Comparison of ENCODE assay signal across 8 cellular contexts in the genomic region with DNA sequence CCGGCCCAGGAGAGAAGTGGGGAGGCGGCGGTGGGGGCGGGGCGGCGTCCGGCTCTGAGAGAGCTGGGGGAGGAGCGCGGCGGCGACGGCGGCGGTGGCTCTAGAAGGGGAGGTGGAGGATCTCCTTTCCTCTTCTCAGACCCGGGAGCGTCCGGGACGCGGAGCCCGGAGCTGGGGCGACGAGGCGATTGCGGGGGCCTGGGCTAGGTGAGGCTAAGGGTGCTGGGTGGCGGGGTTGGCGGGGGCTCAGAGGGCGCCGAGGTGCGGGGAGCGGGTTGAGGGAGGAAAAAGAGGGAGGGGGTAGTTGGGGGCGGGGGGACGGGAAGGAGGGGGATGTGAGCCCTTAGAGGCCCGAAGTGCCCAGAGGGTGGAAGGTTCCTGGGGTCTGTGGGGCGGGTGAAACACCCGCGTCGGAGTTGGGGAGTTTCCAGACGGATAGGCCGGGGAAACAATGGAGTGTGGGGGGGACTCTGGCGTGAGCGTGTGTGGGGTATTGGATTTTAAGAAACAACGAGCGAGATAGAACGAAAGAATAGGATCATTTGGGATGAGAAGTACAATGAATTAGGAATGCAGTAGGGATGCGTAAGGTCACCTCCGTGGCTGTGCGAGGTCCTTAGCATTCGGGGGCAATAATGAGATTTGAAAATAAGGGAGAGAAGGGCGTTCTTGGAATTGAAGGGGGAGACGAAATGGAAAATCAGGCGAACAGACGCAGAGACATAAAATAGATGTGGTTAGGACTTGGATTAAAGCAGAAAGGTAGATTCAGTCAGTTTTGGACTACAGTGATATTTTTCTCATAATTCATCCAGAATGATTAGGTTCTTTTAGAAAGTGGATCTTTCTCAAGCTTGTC. TPM values are rescaled to one million over a fixed set of nuclear protein-coding genes. Genes with fewer than 3 reads are reported as not detected.
DNase-seq lines count a peak whose midpoint lies in the region; ATAC-seq and TF ChIP-seq lines count a peak whose summit lies in the region.

A gene (plus strand): TSS at position 82 of the 859 bp plus-strand sequence. CDS start 93,551 bp downstream, outside the sequence.

- TF ChIP-seq CTCF in AG04449 (IDR thresholded peaks at IDR 0.05; ENCODE audit: insufficient read depth, low read length, missing control alignments) (no peak), tibial nerve (IDR thresholded peaks at IDR 0.05) (no peak)

- H3K27me3 Mint-ChIP-seq in memory B cell = no peaks in the 10 kb centered on the region

- peak within 1 kb of the TSS; percentile 84 for H3K4me3 Mint-ChIP-seq in memory B cell

- POLR2A ChIA-PET in AG04449 (lab: Yijun Ruan, JAX) = interaction anchor here (0.6 to 2.2 kb wide), 12 partner anchors 9 to 256 kb away, joined by 3 to 16 read pairs (median 4); a partner anchor contains a TSS

- CTCF ChIA-PET in AG04449 (lab: Yijun Ruan, JAX) = interaction anchor here (1.2 to 26.7 kb wide), 12 partner anchors 9 to 213 kb away, joined by 3 to 1125 read pairs (median 7); a partner anchor contains a TSS

- no peaks in the 10 kb centered on the region for H3K9me3 Mint-ChIP-seq in memory B cell

- peaks cover 26% of the 10 kb centered on the region for H3K4me1 Mint-ChIP-seq in memory B cell

- H3K9me3 ChIP-seq in tibial nerve = no peaks in the 10 kb centered on the region

- TF ChIP-seq POLR2A in GM15510 (IDR thresholded peaks at IDR 0.05; ENCODE audit: borderline replicate concordance, extremely low read depth, insufficient read length) = peak; percentile 51
- peak in 1 of 2 donors; percentile 1 for TF ChIP-seq POLR2A in tibial nerve (IDR thresholded peaks at IDR 0.05)

- no peaks in the 10 kb centered on the region for H3K36me3 ChIP-seq in tibial nerve

- DNase-seq in AG04449 (ENCODE audit: low read depth, low spot score) (no peak), OCI-M1 (lab: John Stamatoyannopoulos, UW) (peak; percentile 60), dermis blood vessel endothelial cell (peak; percentile 63), memory B cell (ENCODE audit: low spot score in 2 of 2) (peak in 1 of 2 donors; percentile 77), tibial nerve (ENCODE audit: low spot score in 2 of 2) (peak; percentile 82 to 86)
- DNase-seq in stimulated activated CD4-positive, alpha-beta T cell treated with anti-CD3 and anti-CD28 coated beads, Interleukin-12 subunit alpha, Interleukin-12 subunit beta, amount 100 ng/mL, for 4 hours = no peak

- H3K36me3 Mint-ChIP-seq in memory B cell = peaks cover under 1% of the 10 kb centered on the region

- H3K4me1 ChIP-seq in tibial nerve = peaks cover 0 to 34% (median 12%) of the 10 kb centered on the region in 4 donors

- WGBS in tibial nerve, 2 donors = 1% methylated on average over 37 to 47 of the region's 52 CpGs

- no peak for TF ChIP-seq EP300 in tibial nerve (IDR thresholded peaks at IDR 0.05)

- H3K27me3 ChIP-seq in tibial nerve = no peaks in the 10 kb centered on the region

- H3K4me3 ChIP-seq in AG04449 (ENCODE audit: low read depth, low read length) (peak within 1 kb of the TSS; percentile 87), tibial nerve (peak within 1 kb of the TSS; percentile 49 to 98 (median 77))

- H3K27ac Mint-ChIP-seq in memory B cell = peak within 1 kb of the TSS; percentile 81

- ATAC-seq in memory B cell (ENCODE audit: low read depth) = no peak
- ATAC-seq in GM18502 (IDR thresholded peaks at IDR 0.05; ENCODE audit: poor library complexity, unreplicated experiment) = no peak

- peak within 1 kb of the TSS; percentile 63 to 98 (median 94) for H3K27ac ChIP-seq in tibial nerve

RNA-seq across cellular contexts. Expression of the gene that starts here (rescaled TPM):
- 23.0 and 30.2 TPM in 2 replicates for total RNA-seq in dermis blood vessel endothelial cell
- 10 to 100 TPM in 2 of 4 donors, 1 to 10 TPM in 2; 5.9 to 14.7 (median 9.8) TPM for total RNA-seq in tibial nerve

Comparison
In these comparisons a context has a peak if more than half of its experiments do, and no peak if none do; other contexts are left out.
1. DNase-seq: peak in OCI-M1 (single experiment), dermis blood vessel endothelial cell (single experiment) and tibial nerve (2 of 2); none in AG04449 (single experiment) and stimulated activated CD4-positive, alpha-beta T cell treated with anti-CD3 and anti-CD28 coated beads, Interleukin-12 subunit alpha, Interleukin-12 subunit beta, amount 100 ng/mL, for 4 hours (single experiment).